In genomic region chr22:47089796-47090460, GRCh38 we compare ENCODE assay signal across 11 cellular contexts.
A peak's percentile ranks its signal among the peaks of the same experiment; 100 is the strongest.
DNase-seq lines count a peak whose midpoint lies in the region; ATAC-seq and TF ChIP-seq lines count a peak whose summit lies in the region.
"Had no signal": no experiment of that assay in that cellular context is flagged by ENCODE, and none has a peak within 500 bp of the region (broad histone marks: within the 10 kb centered on the region; RNA-seq: fewer than 3 reads in every experiment).

No MANE protein-coding gene starts in this region.

- H3K9me3 Mint-ChIP-seq in IgD-negative memory B cell = peaks cover 0 to 5% (median 4%) of the 10 kb centered on the region in 3 donors
- H3K9me3 Mint-ChIP-seq in neural crest cell = peaks cover 4% of the 10 kb centered on the region

- H3K9me3 ChIP-seq in tibial nerve (no peaks in the 10 kb centered on the region), psoas muscle (no peaks in the 10 kb centered on the region)

- H3K4me3 ChIP-seq in AG10803 (ENCODE audit: low read length) (peak overlapping the region; percentile 59), tibial nerve (peak overlapping the region in 1 of 4 donors; percentile 38), psoas muscle (no peak overlapping the region)
- H3K4me3 ChIP-seq: PC-9 had no signal

- no peak for ATAC-seq in GM18511 (IDR thresholded peaks at IDR 0.05; ENCODE audit: unreplicated experiment)
- ATAC-seq in psoas muscle = no peak
- ATAC-seq: activated CD8-positive, alpha-beta T cell treated with anti-CD3 and anti-CD28 coated beads, Interleukin-2, amount 10 ng/mL, durations not matched to agents 7 days and 5 days had no signal

- TF ChIP-seq EP300 in tibial nerve (IDR thresholded peaks at IDR 0.05) = no peak

- H3K27ac Mint-ChIP-seq in IgD-negative memory B cell = peak overlapping the region in 2 of 3 donors; percentile 7 to 95
- H3K27ac Mint-ChIP-seq in neural crest cell (ENCODE audit: unreplicated experiment) = no peak overlapping the region
- H3K27ac Mint-ChIP-seq: activated CD8-positive, alpha-beta T cell treated with anti-CD3 and anti-CD28 coated beads, Interleukin-2, amount 10 ng/mL, durations not matched to agents 7 days and 5 days had no signal

- TF ChIP-seq POLR2A in erythroblast (IDR thresholded peaks at IDR 0.05; ENCODE audit: low read length) (no peak), tibial nerve (IDR thresholded peaks at IDR 0.05) (no peak)

- no peak for TF ChIP-seq CTCF in AG10803 (conservative IDR thresholded peaks at IDR 0.05; ENCODE audit: low read length)
- no peak for TF ChIP-seq CTCF in neural crest cell (conservative IDR thresholded peaks at IDR 0.05)
- TF ChIP-seq CTCF in tibial nerve (IDR thresholded peaks at IDR 0.05) = no peak
- TF ChIP-seq CTCF in psoas muscle (IDR thresholded peaks at IDR 0.05) = no peak

- 75 to 88% methylated on average over 14 to 17 of the region's 21 CpGs for WGBS in tibial nerve, 2 donors
- 85 to 86% (median 86%) methylated on average over 21 of the region's 21 CpGs for WGBS in psoas muscle, 3 donors

- H3K4me1 ChIP-seq in tibial nerve (peaks cover 0 to 14% (median 0%) of the 10 kb centered on the region in 4 donors), psoas muscle (no peaks in the 10 kb centered on the region)

- H3K4me3 Mint-ChIP-seq in IgD-negative memory B cell (peak overlapping the region in 1 of 4 donors; percentile 49), neural crest cell (peak overlapping the region; percentile 55)
- H3K4me3 Mint-ChIP-seq: activated CD8-positive, alpha-beta T cell treated with anti-CD3 and anti-CD28 coated beads, Interleukin-2, amount 10 ng/mL, durations not matched to agents 7 days and 5 days had no signal

- no peaks in the 10 kb centered on the region for H3K27me3 ChIP-seq in tibial nerve
- H3K27me3 ChIP-seq in psoas muscle (ENCODE audit: insufficient read depth in 3 of 3, low read length in 2 of 3) = no peaks in the 10 kb centered on the region

- intact Hi-C loops in psoas muscle (cut with DNase I) = no loop called here

- DNase-seq in AG10803 (ENCODE audit: low read depth) (no peak), erythroblast (lab: John Stamatoyannopoulos, UW) (peak; percentile 21 to 28), neural crest cell (ENCODE audit: low read depth, low spot score) (no peak), midbrain (lab: John Stamatoyannopoulos, UW) (no peak), tibial nerve (ENCODE audit: low spot score in 2 of 2) (no peak), psoas muscle (no peak)
- DNase-seq: activated CD8-positive, alpha-beta T cell treated with anti-CD3 and anti-CD28 coated beads, Interleukin-2, amount 10 ng/mL, durations not matched to agents 7 days and 5 days; small intestine had no signal

- H3K36me3 ChIP-seq in tibial nerve = no peaks in the 10 kb centered on the region
- H3K36me3 ChIP-seq in psoas muscle (ENCODE audit: insufficient read depth in 1 of 2, low read depth in 1 of 2) = no peaks in the 10 kb centered on the region

- peaks cover 21 to 38% (median 35%) of the 10 kb centered on the region in 3 donors for H3K4me1 Mint-ChIP-seq in IgD-negative memory B cell
- peaks cover 39% of the 10 kb centered on the region for H3K4me1 Mint-ChIP-seq in neural crest cell

- H3K36me3 Mint-ChIP-seq in IgD-negative memory B cell (peaks cover 25% of the 10 kb centered on the region), neural crest cell (ENCODE audit: low read depth) (peaks cover 23% of the 10 kb centered on the region)

- H3K27ac ChIP-seq in tibial nerve = no peak overlapping the region
- no peak overlapping the region for H3K27ac ChIP-seq in psoas muscle
- H3K27ac ChIP-seq: PC-9 had no signal

- H3K27me3 Mint-ChIP-seq in IgD-negative memory B cell (no peaks in the 10 kb centered on the region), neural crest cell (ENCODE audit: low read depth) (peaks cover 12% of the 10 kb centered on the region)

Comparison
In these comparisons a context has a peak if more than half of its experiments do, and no peak if none do; other contexts are left out.
1. DNase-seq: peak in erythroblast (2 of 2); none in AG10803 (single experiment), neural crest cell (single experiment), midbrain (single experiment), tibial nerve (0 of 2) and psoas muscle (0 of 2).